8 cellular contexts compared by ENCODE assay signal in the genomic region with DNA sequence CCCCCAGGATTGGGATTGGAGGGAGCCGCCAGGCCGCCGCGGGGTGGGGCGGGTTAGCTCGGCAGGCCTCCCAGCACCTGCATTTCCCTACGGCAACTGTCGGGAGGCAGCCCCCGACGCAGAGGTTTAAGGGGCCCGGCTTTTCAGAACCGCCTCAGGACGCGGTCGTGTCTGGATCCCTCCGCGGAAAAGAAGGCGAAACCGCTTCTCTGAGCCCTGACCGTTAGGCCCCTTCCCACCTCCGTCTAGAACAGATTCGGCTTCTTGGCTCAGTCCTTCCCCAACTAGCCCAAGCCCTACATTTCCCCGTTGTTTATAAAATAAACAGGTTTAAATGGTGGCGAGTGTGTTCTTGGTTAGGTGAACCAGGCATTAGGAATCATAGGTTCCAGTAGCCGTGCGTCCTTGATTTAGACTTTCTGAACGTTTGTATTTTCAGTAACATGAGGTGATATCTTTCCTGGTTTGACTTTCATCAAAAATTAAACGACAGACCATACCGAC. TPM values are rescaled to one million over a fixed set of nuclear protein-coding genes. Genes with fewer than 3 reads are reported as not detected.
DNase-seq lines count a peak whose midpoint lies in the region; ATAC-seq, FAIRE-seq and TF ChIP-seq lines count a peak whose summit lies in the region.

No MANE protein-coding gene starts in this region.

- TF ChIP-seq POLR2A in NB4 (IDR thresholded peaks at IDR 0.05; ENCODE audit: extremely low read depth, insufficient read length) = no peak

- peaks cover 61% of the 10 kb centered on the region for H3K79me2 ChIP-seq in astrocyte (ENCODE audit: insufficient read depth, low read length)

- peak overlapping the region; percentile 85 for H3K4me3 ChIP-seq in NB4 (ENCODE audit: low read depth, low read length)
- H3K4me3 ChIP-seq in astrocyte (ENCODE audit: insufficient read depth, low read depth, low read length) = peak overlapping the region; percentile 87
- H3K4me3 ChIP-seq in stomach smooth muscle (ENCODE audit: low read length in 2 of 2) = peak overlapping the region; percentile 65 to 98

- no peaks in the 10 kb centered on the region for H3K27me3 Mint-ChIP-seq in activated T-cell treated with anti-CD3 and anti-CD28 coated beads, Interleukin-2, amount 50 U/mL, for 4 hours (ENCODE audit: low read depth)
- no peaks in the 10 kb centered on the region for H3K27me3 Mint-ChIP-seq in astrocyte (ENCODE audit: low read depth, unreplicated experiment)

- H3K9me3 Mint-ChIP-seq in activated T-cell treated with anti-CD3 and anti-CD28 coated beads, Interleukin-2, amount 50 U/mL, for 4 hours = no peaks in the 10 kb centered on the region
- no peaks in the 10 kb centered on the region for H3K9me3 Mint-ChIP-seq in astrocyte (ENCODE audit: unreplicated experiment)

- FAIRE-seq in astrocyte (lab: Jason Lieb, UNC) = no peak

- H3K4me1 ChIP-seq in astrocyte (ENCODE audit: insufficient read depth, low read length) = peaks cover 34% of the 10 kb centered on the region
- H3K4me1 ChIP-seq in stomach smooth muscle (ENCODE audit: control insufficient read depth, insufficient read depth, low read length) = peaks cover 52% of the 10 kb centered on the region

- H3K4me2 ChIP-seq in astrocyte (ENCODE audit: low read length) = peak overlapping the region; percentile 97

- no peak for DNase-seq in activated T-cell treated with anti-CD3 and anti-CD28 coated beads, Interleukin-2, amount 50 U/mL, for 4 hours
- DNase-seq in activated T-cell treated with anti-CD3 and anti-CD28 coated beads, Interleukin-2, amount 50 U/mL, for 48 hours = no peak
- DNase-seq in NB4 (ENCODE audit: low read depth) = peak; percentile 82
- no peak for DNase-seq in astrocyte (ENCODE audit: low read depth)
- peak; percentile 43 for DNase-seq in iris pigment epithelial cell (ENCODE audit: low read depth)
- no peak for DNase-seq in inferior parietal cortex (ENCODE audit: extremely low spot score)

- H3K4me1 Mint-ChIP-seq in activated T-cell treated with anti-CD3 and anti-CD28 coated beads, Interleukin-2, amount 50 U/mL, for 4 hours (ENCODE audit: low read depth) = peaks cover 37% of the 10 kb centered on the region
- H3K4me1 Mint-ChIP-seq in astrocyte (ENCODE audit: low read depth, unreplicated experiment) = peaks cover 36% of the 10 kb centered on the region

- peak overlapping the region; percentile 81 for H2AFZ ChIP-seq in astrocyte (ENCODE audit: low read depth, low read length)

- no peaks in the 10 kb centered on the region for H3K27me3 ChIP-seq in astrocyte (ENCODE audit: insufficient read depth, low read length)
- H3K27me3 ChIP-seq in stomach smooth muscle (ENCODE audit: control insufficient read depth in 1 of 2, insufficient read depth in 2 of 2, low read length in 2 of 2) = no peaks in the 10 kb centered on the region

- H3K9me3 ChIP-seq in astrocyte (ENCODE audit: insufficient read depth, low read depth, low read length) = no peaks in the 10 kb centered on the region
- H3K9me3 ChIP-seq in stomach smooth muscle (ENCODE audit: control insufficient read depth in 2 of 2, low read length in 2 of 2) = no peaks in the 10 kb centered on the region

- peak; percentile 2 to 4 for ATAC-seq in activated T-cell treated with anti-CD3 and anti-CD28 coated beads, Interleukin-2, amount 50 U/mL, for 4 hours
- no peak for ATAC-seq in GM18861 (IDR thresholded peaks at IDR 0.05; ENCODE audit: unreplicated experiment)

- H4K20me1 ChIP-seq in astrocyte (ENCODE audit: insufficient read depth, low read length) = peaks cover 40% of the 10 kb centered on the region

- TF ChIP-seq CTCF in NB4 (IDR thresholded peaks at IDR 0.05; ENCODE audit: low read depth, low read length) (no peak), astrocyte (IDR thresholded peaks at IDR 0.05; ENCODE audit: insufficient read depth, low read depth, low read length) (no peak)

- peak overlapping the region; percentile 99 for H3K4me3 Mint-ChIP-seq in activated T-cell treated with anti-CD3 and anti-CD28 coated beads, Interleukin-2, amount 50 U/mL, for 4 hours
- H3K4me3 Mint-ChIP-seq in astrocyte (ENCODE audit: unreplicated experiment) = peak overlapping the region; percentile 99

- H3K36me3 Mint-ChIP-seq in activated T-cell treated with anti-CD3 and anti-CD28 coated beads, Interleukin-2, amount 50 U/mL, for 4 hours (ENCODE audit: insufficient read depth) = peaks cover 49% of the 10 kb centered on the region
- peaks cover 32% of the 10 kb centered on the region for H3K36me3 Mint-ChIP-seq in astrocyte (ENCODE audit: low read depth, unreplicated experiment)

- peak overlapping the region; percentile 99 for H3K27ac ChIP-seq in astrocyte (ENCODE audit: low read depth, low read length)
- H3K27ac ChIP-seq in stomach smooth muscle (ENCODE audit: low read length) = peak overlapping the region; percentile 100

- H3K9ac ChIP-seq in astrocyte (ENCODE audit: low read length) = peak overlapping the region; percentile 100
- peak overlapping the region; percentile 96 to 99 for H3K9ac ChIP-seq in stomach smooth muscle (ENCODE audit: low read length in 2 of 2)

- peaks cover 33% of the 10 kb centered on the region for H3K36me3 ChIP-seq in astrocyte (ENCODE audit: insufficient read depth, low read length)
- H3K36me3 ChIP-seq in stomach smooth muscle (ENCODE audit: control insufficient read depth in 2 of 2, insufficient read depth in 2 of 2, low read length in 2 of 2) = peaks cover 20 to 30% of the 10 kb centered on the region in 2 donors

- peak overlapping the region; percentile 94 for H3K27ac Mint-ChIP-seq in astrocyte (ENCODE audit: unreplicated experiment)

RNA-seq across cellular contexts. Expression of a gene that starts 1.0 kb away (rescaled TPM):
- total RNA-seq in activated T-cell treated with anti-CD3 and anti-CD28 coated beads, Interleukin-2, amount 50 U/mL, for 4 hours = 1,000 to 10,000 TPM; 3,255 to 3,669 (median 3,417) TPM
- 1,391 and 1,502 TPM in 2 replicates for total RNA-seq in astrocyte

Comparison
In these comparisons a context has a peak if more than half of its experiments do, and no peak if none do; other contexts are left out.
1. DNase-seq: peak in NB4 (single experiment) and iris pigment epithelial cell (single experiment); none in activated T-cell treated with anti-CD3 and anti-CD28 coated beads, Interleukin-2, amount 50 U/mL, for 4 hours (single experiment), activated T-cell treated with anti-CD3 and anti-CD28 coated beads, Interleukin-2, amount 50 U/mL, for 48 hours (0 of 2), astrocyte (single experiment) and inferior parietal cortex (single experiment).
2. Peak in every context shown above with its lines, with median percentiles within 50 percentile points of each other: H3K4me3 ChIP-seq.